8 cellular contexts compared by ENCODE assay signal in the genomic region with DNA sequence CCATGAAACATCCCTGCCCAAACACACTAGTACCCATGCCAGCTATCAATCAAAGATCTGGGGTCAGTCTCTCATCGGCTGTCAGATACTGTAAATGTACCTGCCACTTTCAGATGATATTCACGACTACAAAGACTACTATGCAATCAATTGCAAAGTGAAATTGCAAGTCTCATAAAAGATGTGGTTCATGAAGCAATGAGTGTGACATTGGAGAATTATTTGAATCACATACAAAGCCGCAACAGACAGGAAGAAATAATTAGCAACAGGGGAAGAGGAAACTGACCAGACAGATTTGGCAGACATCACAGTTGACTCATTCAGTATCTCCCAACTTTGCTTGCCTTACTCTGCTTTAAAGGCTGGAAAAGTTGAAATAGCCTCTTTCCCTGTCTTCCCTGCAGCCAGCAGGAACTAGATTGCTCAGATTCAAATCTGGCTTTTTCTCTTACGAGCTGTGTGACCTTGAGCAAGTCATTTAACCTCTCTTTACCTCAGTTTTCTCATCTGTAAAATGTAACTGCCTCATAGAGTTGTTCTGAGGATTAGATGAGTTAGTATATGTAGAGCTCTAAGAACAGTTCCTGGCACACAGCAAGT.
DNase-seq lines count a peak whose midpoint lies in the region; ATAC-seq and TF ChIP-seq lines count a peak whose summit lies in the region.

No MANE protein-coding gene starts in this region.

- in situ Hi-C loops in gastrocnemius medialis (cut with MboI; ENCODE audit: low sequenced_read_pairs in 4 of 4) = no loop called here

- H3K4me1 ChIP-seq in gastrocnemius medialis = no peaks in the 10 kb centered on the region

- H3K36me3 ChIP-seq in gastrocnemius medialis = no peaks in the 10 kb centered on the region

- peak; percentile 75 for DNase-seq in GM12865 (ENCODE audit: low read depth)
- peak; percentile 85 for DNase-seq in SIG-M5 (lab: John Stamatoyannopoulos, UW)
- peak; percentile 67 for DNase-seq in hepatic stellate cell (ENCODE audit: low spot score)
- no peak for DNase-seq in gastrocnemius medialis
- no peak for DNase-seq in naive thymus-derived CD8-positive, alpha-beta T cell
- no peak for DNase-seq in GM20000 (ENCODE audit: low spot score)
- no peak for DNase-seq in activated CD4-positive, CD25-positive, alpha-beta regulatory T cell (lab: John Stamatoyannopoulos, UW)

- no peak overlapping the region for H3K4me3 Mint-ChIP-seq in naive thymus-derived CD8-positive, alpha-beta T cell

- intact Hi-C loops in gastrocnemius medialis (cut with DNase I; ENCODE audit: low total_unique reads) = no loop called here

- peaks cover 0 to 7% (median 3%) of the 10 kb centered on the region in 5 donors for H3K27me3 Mint-ChIP-seq in naive thymus-derived CD8-positive, alpha-beta T cell

- H3K4me3 ChIP-seq in GM12865 (ENCODE audit: low read depth, low read length) (no peak overlapping the region), gastrocnemius medialis (no peak overlapping the region)

- H3K27ac Mint-ChIP-seq in naive thymus-derived CD8-positive, alpha-beta T cell = no peak overlapping the region

- ATAC-seq in HG02885 (IDR thresholded peaks at IDR 0.05; ENCODE audit: poor library complexity, unreplicated experiment) (peak; percentile 63), gastrocnemius medialis (no peak)
- ATAC-seq in naive thymus-derived CD8-positive, alpha-beta T cell = no peak

- H3K36me3 Mint-ChIP-seq in naive thymus-derived CD8-positive, alpha-beta T cell = no peaks in the 10 kb centered on the region

- POLR2A ChIA-PET in naive thymus-derived CD8-positive, alpha-beta T cell (lab: Charles Lee) = no interaction called here

- no peaks in the 10 kb centered on the region for H3K9me3 Mint-ChIP-seq in naive thymus-derived CD8-positive, alpha-beta T cell

- TF ChIP-seq CTCF in GM12865 (IDR thresholded peaks at IDR 0.05; ENCODE audit: insufficient read depth, low read depth, low read length, missing control alignments) (no peak), gastrocnemius medialis (IDR thresholded peaks at IDR 0.05 in 4 of 5, conservative IDR thresholded peaks at IDR 0.05 in 1 of 5) (no peak), GM20000 (IDR thresholded peaks at IDR 0.05; ENCODE audit: extremely low read depth, missing control alignments) (no peak)

- H3K9me3 ChIP-seq in gastrocnemius medialis = no peaks in the 10 kb centered on the region

- no peaks in the 10 kb centered on the region for H3K4me1 Mint-ChIP-seq in naive thymus-derived CD8-positive, alpha-beta T cell

- H3K27me3 ChIP-seq in gastrocnemius medialis = no peaks in the 10 kb centered on the region

- H3K27ac ChIP-seq in gastrocnemius medialis = no peak overlapping the region

- TF ChIP-seq POLR2A in gastrocnemius medialis (IDR thresholded peaks at IDR 0.05) = no peak

Comparison
In these comparisons a context has a peak if more than half of its experiments do, and no peak if none do; other contexts are left out.
1. DNase-seq: peak in GM12865 (single experiment), SIG-M5 (single experiment) and hepatic stellate cell (single experiment); none in gastrocnemius medialis (0 of 2), naive thymus-derived CD8-positive, alpha-beta T cell (0 of 10), GM20000 (single experiment) and activated CD4-positive, CD25-positive, alpha-beta regulatory T cell (0 of 4).